18 cellular contexts compared by ENCODE assay signal in genomic region chr19:39248806-39249205, GRCh38. TPM values are rescaled to one million over a fixed set of nuclear protein-coding genes. Genes with fewer than 3 reads are reported as not detected.
DNase-seq lines count a peak whose midpoint lies in the region; ATAC-seq and TF ChIP-seq lines count a peak whose summit lies in the region.
"Had no signal": no experiment of that assay in that cellular context is flagged by ENCODE, and none has a peak within 500 bp of the region (broad histone marks: within the 10 kb centered on the region; RNA-seq: fewer than 3 reads in every experiment).

Gene IFNL4, minus strand, starts transcription at chr19:39248856.

- DNase-seq in H7 (no peak), ascending aorta (ENCODE audit: low spot score in 2 of 2) (no peak), left lobe of liver (ENCODE audit: low spot score) (peak; percentile 93), smooth muscle cell (lab: John Stamatoyannopoulos, UW; ENCODE audit: unreplicated experiment) (no peak), PC-9 (no peak), C1 segment of cervical spinal cord (lab: John Stamatoyannopoulos, UW) (no peak)
- DNase-seq: activated CD8-positive, alpha-beta memory T cell treated with anti-CD3 and anti-CD28 coated beads, Interleukin-2, amount 10 ng/mL, durations not matched to agents 7 days and 5 days; activated gamma-delta T cell treated with Interleukin-2 at 50 U/mL for 16 hours; AML-193; anterior cingulate cortex; GOT3; kidney; NCI-H1436 had no signal

- intact Hi-C loops in ascending aorta (cut with DNase I): no loop called here
- intact Hi-C loops in PC-9 (cut with micrococcal nuclease; ENCODE audit: unreplicated experiment): no loop called here

- H3K9ac ChIP-seq in smooth muscle cell (ENCODE audit: low read depth): no peak within 1 kb of the TSS

- 77% methylated on average over 13 of the region's 13 CpGs for WGBS in smooth muscle cell (ENCODE audit: low lambda C conversion rate)

- H3K9me2 ChIP-seq in PC-9 (ENCODE audit: insufficient read depth): no peaks in the 10 kb centered on the region

- H3K4me1 ChIP-seq in ascending aorta: no peaks in the 10 kb centered on the region
- H3K4me1 ChIP-seq in smooth muscle cell (ENCODE audit: low read depth): no peaks in the 10 kb centered on the region
- no peaks in the 10 kb centered on the region for H3K4me1 ChIP-seq in PC-9 (replicated peaks; ENCODE audit: insufficient read depth)
- H3K4me1 ChIP-seq: prostate gland had no signal

- H3K27me3 ChIP-seq in H7 (ENCODE audit: control insufficient read depth, insufficient read depth, low read length) (peaks cover 38% of the 10 kb centered on the region), ascending aorta (peaks cover 12% of the 10 kb centered on the region), smooth muscle cell (ENCODE audit: low read depth) (peaks cover 63% of the 10 kb centered on the region), PC-9 (ENCODE audit: insufficient read depth, low read depth) (peaks cover 11% of the 10 kb centered on the region; the same call in 1 of the 2 replicates)

- H3K4me3 ChIP-seq in H7 (ENCODE audit: insufficient read depth, low read depth, low read length): peak within 1 kb of the TSS; percentile 32
- peak within 1 kb of the TSS; percentile 7 to 27 for H3K4me3 ChIP-seq in ascending aorta
- peak within 1 kb of the TSS; percentile 5 for H3K4me3 ChIP-seq in smooth muscle cell
- no peak within 1 kb of the TSS for H3K4me3 ChIP-seq in PC-9
- H3K4me3 ChIP-seq: prostate gland had no signal

- H3K36me3 ChIP-seq in H7 (replicated peaks; ENCODE audit: control insufficient read depth, insufficient read depth, low read length) (no peaks in the 10 kb centered on the region), ascending aorta (no peaks in the 10 kb centered on the region), smooth muscle cell (ENCODE audit: low read depth) (no peaks in the 10 kb centered on the region), PC-9 (ENCODE audit: low read depth) (no peaks in the 10 kb centered on the region)
- H3K36me3 ChIP-seq: gastroesophageal sphincter, prostate gland had no signal

- H4K20me1 ChIP-seq in smooth muscle cell (ENCODE audit: low read depth): no peaks in the 10 kb centered on the region
- H4K20me1 ChIP-seq in PC-9 (ENCODE audit: insufficient read depth): no peaks in the 10 kb centered on the region

- POLR2A ChIA-PET in PC-9 (lab: Charles Lee; ENCODE audit: unreplicated experiment): no interaction called here

- TF ChIP-seq CTCF in ascending aorta (IDR thresholded peaks at IDR 0.05): no peak
- no peak for TF ChIP-seq CTCF in smooth muscle cell (IDR thresholded peaks at IDR 0.05; ENCODE audit: borderline replicate concordance, insufficient read depth, poor library complexity, severe bottlenecking)
- no peak for TF ChIP-seq CTCF in PC-9 (conservative IDR thresholded peaks at IDR 0.05)

- ATAC-seq in left lobe of liver (peak; percentile 91), HG03354 (IDR thresholded peaks at IDR 0.05; ENCODE audit: poor library complexity, severe bottlenecking, unreplicated experiment) (no peak)
- ATAC-seq: activated CD4-positive, CD25-positive, alpha-beta regulatory T cell treated with anti-CD3 and anti-CD28 coated beads, Interleukin-2, amount 50 U/mL, for 24 hours; activated CD8-positive, alpha-beta memory T cell treated with anti-CD3 and anti-CD28 coated beads, Interleukin-2, amount 10 ng/mL, durations not matched to agents 7 days and 5 days; gastroesophageal sphincter had no signal

- H3K9me3 ChIP-seq in ascending aorta (no peaks in the 10 kb centered on the region), smooth muscle cell (replicated peaks; ENCODE audit: low read depth) (no peaks in the 10 kb centered on the region), PC-9 (ENCODE audit: insufficient read depth, low read depth) (no peaks in the 10 kb centered on the region)
- H3K9me3 ChIP-seq: gastroesophageal sphincter, prostate gland had no signal

- H3F3A ChIP-seq in smooth muscle cell (ENCODE audit: low read depth) (no peaks in the 10 kb centered on the region), PC-9 (ENCODE audit: insufficient read depth, low read depth) (no peaks in the 10 kb centered on the region)

- H3K79me2 ChIP-seq in smooth muscle cell (ENCODE audit: low read depth) (no peaks in the 10 kb centered on the region), PC-9 (ENCODE audit: low read depth) (no peaks in the 10 kb centered on the region)

- BruUV-seq in PC-9 (replicated peaks; lab: Mats Ljungman, UMichigan): no TSS peak

- H3K27ac ChIP-seq in ascending aorta (no peak within 1 kb of the TSS), smooth muscle cell (ENCODE audit: low read depth) (no peak within 1 kb of the TSS), PC-9 (no peak within 1 kb of the TSS)
- H3K27ac ChIP-seq: gastroesophageal sphincter, prostate gland, RWPE1 had no signal

- H3K4me2 ChIP-seq in smooth muscle cell (peak within 1 kb of the TSS; percentile 78), PC-9 (no peak within 1 kb of the TSS)

- H2AFZ ChIP-seq in smooth muscle cell (ENCODE audit: low read depth) (peak within 1 kb of the TSS; percentile 43), PC-9 (no peak within 1 kb of the TSS)

- CTCF ChIA-PET in PC-9 (lab: Charles Lee): no interaction called here

RNA-seq across cellular contexts. Expression of gene IFNL4, which starts in this region (rescaled TPM):
- total RNA-seq in H7 (2014; rRNA removed; shearing (Covaris generic)): not detected in 2 replicates
- not detected for total RNA-seq in ascending aorta
- total RNA-seq in left lobe of liver: not detected
- total RNA-seq in smooth muscle cell: not detected in 2 replicates
- polyA plus RNA-seq in smooth muscle cell: 0.15 TPM in 1 of 2 replicates, not detected in the other
- total RNA-seq in PC-9 (2021): not detected in 2 replicates
- total RNA-seq: activated CD8-positive, alpha-beta memory T cell treated with anti-CD3 and anti-CD28 coated beads, Interleukin-2, amount 10 ng/mL, durations not matched to agents 7 days and 5 days; gastroesophageal sphincter; kidney; prostate gland had no signal

Comparison
In these comparisons a context has a peak if more than half of its experiments do, and no peak if none do; other contexts are left out.
1. Peak in DNase-seq and ATAC-seq in left lobe of liver; RNA of the gene not detected or under 1 TPM.